In the genomic region with DNA sequence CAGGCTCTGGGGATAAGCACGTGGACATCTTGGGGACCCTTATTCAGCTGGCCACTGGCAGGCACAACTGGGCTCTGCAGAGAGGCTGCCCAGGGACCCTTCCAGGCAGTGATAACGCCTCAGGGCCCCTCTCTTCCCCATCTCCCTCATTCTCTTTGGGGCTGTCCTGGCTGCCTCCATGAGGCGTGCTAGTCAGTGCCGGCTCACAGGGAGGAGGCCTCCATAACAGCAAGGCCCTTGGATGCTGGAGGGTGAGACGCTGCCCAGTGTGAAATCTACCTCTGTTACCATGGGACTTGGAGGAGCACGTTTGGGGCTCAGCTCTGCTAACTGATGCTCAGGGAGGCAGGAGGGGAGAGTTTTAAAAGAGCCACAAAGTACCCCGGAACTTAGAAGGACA, we compare ENCODE assay signal across 15 cellular contexts.
DNase-seq lines count a peak whose midpoint lies in the region; TF ChIP-seq lines count a peak whose summit lies in the region.
"Had no signal": no experiment of that assay in that cellular context is flagged by ENCODE, and none has a peak within 500 bp of the region (broad histone marks: within the 10 kb centered on the region; RNA-seq: fewer than 3 reads in every experiment).

No MANE protein-coding gene starts in this region.

- no peak overlapping the region for H4K8ac ChIP-seq in mesendoderm (ENCODE audit: low read depth, low read length)

- H3K4ac ChIP-seq in mesendoderm (ENCODE audit: low read depth, low read length): no peak overlapping the region

- H3K4me3 Mint-ChIP-seq in Caco-2 (ENCODE audit: unreplicated experiment) (no peak overlapping the region), brain (no peak overlapping the region)
- H3K4me3 Mint-ChIP-seq: CD4-positive, CD25-positive, alpha-beta regulatory T cell; CD8-positive, alpha-beta T cell; HFFc6 had no signal

- H2BK15ac ChIP-seq in mesendoderm (replicated peaks; ENCODE audit: low read depth): no peak overlapping the region

- H3K36me3 Mint-ChIP-seq in Caco-2 (ENCODE audit: insufficient read depth, unreplicated experiment) (peaks cover 25% of the 10 kb centered on the region), brain (peaks cover 4% of the 10 kb centered on the region)
- H3K36me3 Mint-ChIP-seq: CD4-positive, CD25-positive, alpha-beta regulatory T cell; CD8-positive, alpha-beta T cell had no signal

- H3K79me2 ChIP-seq in mesendoderm (ENCODE audit: control insufficient read depth, insufficient read depth, low read length): no peaks in the 10 kb centered on the region

- H3K9me3 ChIP-seq in Caco-2: peaks cover 22% of the 10 kb centered on the region
- H3K9me3 ChIP-seq in uterus: no peaks in the 10 kb centered on the region
- H3K9me3 ChIP-seq: HAP-1 had no signal

- H3K79me1 ChIP-seq in mesendoderm (ENCODE audit: low read length): no peaks in the 10 kb centered on the region

- no peaks in the 10 kb centered on the region for H3K9me3 Mint-ChIP-seq in Caco-2 (ENCODE audit: unreplicated experiment)
- H3K9me3 Mint-ChIP-seq in brain: peaks cover 0 to 11% (median 3%) of the 10 kb centered on the region in 5 experiments
- H3K9me3 Mint-ChIP-seq: CD8-positive, alpha-beta T cell had no signal

- H3K4me3 ChIP-seq in Caco-2 (ENCODE audit: low read depth, low read length) (no peak overlapping the region), H7 (ENCODE audit: insufficient read depth, low read depth, low read length) (no peak overlapping the region), mesendoderm (ENCODE audit: low read length) (no peak overlapping the region), uterus (no peak overlapping the region)
- H3K4me3 ChIP-seq: HAP-1 had no signal

- H3K18ac ChIP-seq in mesendoderm (ENCODE audit: low read length): no peak overlapping the region

- no peak for TF ChIP-seq CTCF in Caco-2 (IDR thresholded peaks at IDR 0.05; ENCODE audit: insufficient read depth in 1 of 2, low read depth in 1 of 2, low read length in 1 of 2, severe bottlenecking in 1 of 2, unreplicated experiment in 1 of 2)
- TF ChIP-seq CTCF in brain (conservative IDR thresholded peaks at IDR 0.05): no peak
- TF ChIP-seq CTCF in uterus (IDR thresholded peaks at IDR 0.05): no peak

- BruUV-seq in Caco-2 (replicated peaks; lab: Mats Ljungman, UMichigan): no TSS peak

- DNase-seq in Caco-2: no peak
- peak; percentile 52 for DNase-seq in H7
- no peak for DNase-seq in mesendoderm
- DNase-seq in CD1c-positive myeloid dendritic cell (ENCODE audit: extremely low spot score): no peak
- DNase-seq in activated T-cell treated with anti-CD3 and anti-CD28 coated beads for 4 hours: no peak
- no peak for DNase-seq in uterus
- DNase-seq in H4 (ENCODE audit: low spot score): no peak
- DNase-seq: C1 segment of cervical spinal cord; CD4-positive, CD25-positive, alpha-beta regulatory T cell; CD8-positive, alpha-beta T cell; DND-41; GOT3; HFFc6 had no signal

- no peak overlapping the region for H3K4me2 ChIP-seq in mesendoderm (ENCODE audit: low read length)

- no peak overlapping the region for H4K5ac ChIP-seq in mesendoderm (ENCODE audit: low read length)

- H3K56ac ChIP-seq in mesendoderm (ENCODE audit: low read length): no peak overlapping the region

- no peak overlapping the region for H2AK5ac ChIP-seq in mesendoderm (ENCODE audit: low read length)

- H3K27ac ChIP-seq in mesendoderm (ENCODE audit: low read depth, low read length) (no peak overlapping the region), uterus (no peak overlapping the region)

- H2BK120ac ChIP-seq in mesendoderm (ENCODE audit: low read depth, low read length): no peak overlapping the region

- intact Hi-C loops in Caco-2 (cut with micrococcal nuclease; ENCODE audit: unreplicated experiment): no loop called here
- intact Hi-C loops in uterus (cut with DNase I; ENCODE audit: low total_unique reads): no loop called here

- H3K4me1 Mint-ChIP-seq in Caco-2 (ENCODE audit: low read depth, unreplicated experiment): no peaks in the 10 kb centered on the region
- peaks cover 21% of the 10 kb centered on the region for H3K4me1 Mint-ChIP-seq in brain
- H3K4me1 Mint-ChIP-seq: CD4-positive, CD25-positive, alpha-beta regulatory T cell had no signal

- H3K4me1 ChIP-seq in Caco-2 (peaks cover 23% of the 10 kb centered on the region), mesendoderm (ENCODE audit: control insufficient read depth, low read depth, low read length) (no peaks in the 10 kb centered on the region), uterus (no peaks in the 10 kb centered on the region)
- H3K4me1 ChIP-seq: HAP-1 had no signal

- H3K27me3 Mint-ChIP-seq in Caco-2 (ENCODE audit: insufficient read depth, unreplicated experiment): no peaks in the 10 kb centered on the region
- no peaks in the 10 kb centered on the region for H3K27me3 Mint-ChIP-seq in brain
- H3K27me3 Mint-ChIP-seq: CD4-positive, CD25-positive, alpha-beta regulatory T cell had no signal

- CTCF ChIA-PET in Caco-2 (lab: Charles Lee): no interaction called here

- peak overlapping the region; percentile 45 for H3K23ac ChIP-seq in mesendoderm (ENCODE audit: low read length)

- no peak for TF ChIP-seq POLR2A in uterus (IDR thresholded peaks at IDR 0.05)

- H3K27me3 ChIP-seq in Caco-2 (replicated peaks; ENCODE audit: control insufficient read depth, insufficient read depth, low read length): no peaks in the 10 kb centered on the region
- no peaks in the 10 kb centered on the region for H3K27me3 ChIP-seq in H7 (ENCODE audit: control insufficient read depth, insufficient read depth, low read length)
- no peaks in the 10 kb centered on the region for H3K27me3 ChIP-seq in mesendoderm (ENCODE audit: insufficient read depth, low read length, poor library complexity)
- no peaks in the 10 kb centered on the region for H3K27me3 ChIP-seq in uterus

- H3K9ac ChIP-seq in mesendoderm (ENCODE audit: low read length): no peak overlapping the region

- POLR2A ChIA-PET in Caco-2 (lab: Charles Lee): no interaction called here

- H3K36me3 ChIP-seq in Caco-2 (ENCODE audit: control insufficient read depth, insufficient read depth, low read length) (0 out of 2 replicates have a peak, but pooled peaks cover 1% of the 10 kb centered on the region), H7 (replicated peaks; ENCODE audit: control insufficient read depth, insufficient read depth, low read length) (no peaks in the 10 kb centered on the region), mesendoderm (ENCODE audit: control insufficient read depth, insufficient read depth, low read length) (no peaks in the 10 kb centered on the region), uterus (no peaks in the 10 kb centered on the region)
- H3K36me3 ChIP-seq: HAP-1 had no signal

- H2BK5ac ChIP-seq in mesendoderm (ENCODE audit: low read length): no peak overlapping the region

- WGBS in mesendoderm (ENCODE audit: extremely low coverage, insufficient coverage, low lambda C conversion rate): no CpG with 5 or more reads among the region's 7 CpGs

- H3K27ac Mint-ChIP-seq in Caco-2 (ENCODE audit: unreplicated experiment) (peak overlapping the region; percentile 33), brain (peak overlapping the region in 4 of 5 experiments; percentile 23 to 85 (median 77))
- H3K27ac Mint-ChIP-seq: CD4-positive, CD25-positive, alpha-beta regulatory T cell; CD8-positive, alpha-beta T cell; HFFc6 had no signal
